In the genomic region with DNA sequence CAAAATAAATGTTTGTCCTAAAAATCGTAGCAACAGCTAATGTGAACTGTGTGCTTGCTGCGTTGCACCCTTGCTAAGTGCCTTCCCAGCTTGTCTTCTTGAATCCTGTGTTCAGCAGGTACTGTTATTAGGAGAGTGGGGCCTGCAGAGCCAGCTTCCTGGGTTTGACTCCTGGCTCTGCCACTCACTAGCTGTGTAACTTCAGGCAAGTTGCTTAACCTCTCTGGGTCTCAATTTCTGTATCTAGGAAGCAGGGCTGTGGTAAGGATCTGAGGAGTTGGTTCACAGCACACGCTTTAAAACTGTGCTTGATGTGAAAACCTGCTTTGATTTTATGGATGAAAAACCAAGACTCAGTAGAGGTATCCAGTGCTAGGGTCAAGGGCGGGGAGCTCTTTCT, we compare ENCODE assay signal across 23 cellular contexts. TPM values are rescaled to one million over a fixed set of nuclear protein-coding genes. Genes with fewer than 3 reads are reported as not detected.
A peak's percentile ranks its signal among the peaks of the same experiment; 100 is the strongest.
DNase-seq lines count a peak whose midpoint lies in the region; ATAC-seq and TF ChIP-seq lines count a peak whose summit lies in the region.
"Had no signal": no experiment of that assay in that cellular context is flagged by ENCODE, and none has a peak within 500 bp of the region (broad histone marks: within the 10 kb centered on the region; RNA-seq: fewer than 3 reads in every experiment).

No MANE protein-coding gene starts in this region.

- H3K4me3 ChIP-seq in breast epithelium (no peak overlapping the region), muscle layer of colon (ENCODE audit: low read depth in 1 of 2, low read length in 2 of 2) (peak overlapping the region in 1 of 2 donors; percentile 28), thoracic aorta (no peak overlapping the region)

- peak overlapping the region; percentile 94 to 95 for H3K27ac ChIP-seq in breast epithelium
- H3K27ac ChIP-seq in muscle layer of colon (ENCODE audit: low read depth, low read length), result peak overlapping the region; percentile 96
- H3K27ac ChIP-seq in thoracic aorta, result peak overlapping the region; percentile 97 to 99
- H3K27ac ChIP-seq: neutrophil had no signal

- no peak for TF ChIP-seq CTCF in breast epithelium (IDR thresholded peaks at IDR 0.05)
- no peak for TF ChIP-seq CTCF in thoracic aorta (IDR thresholded peaks at IDR 0.05)

- peaks cover 35 to 58% of the 10 kb centered on the region in 2 donors for H3K4me1 ChIP-seq in breast epithelium
- peaks cover 91% of the 10 kb centered on the region for H3K4me1 ChIP-seq in muscle layer of colon (ENCODE audit: insufficient read depth, low read length)
- H3K4me1 ChIP-seq in thoracic aorta (ENCODE audit: control insufficient read depth in 1 of 2, low read depth in 2 of 2), result peaks cover 66 to 93% of the 10 kb centered on the region in 2 donors

- no peak for TF ChIP-seq POLR2A in breast epithelium (IDR thresholded peaks at IDR 0.05)

- ATAC-seq in thoracic aorta (ENCODE audit: insufficient number of reproducible peaks, low FRiP score, low read depth) (no peak), HG02571 (IDR thresholded peaks at IDR 0.05; ENCODE audit: unreplicated experiment) (no peak)
- ATAC-seq: activated CD4-positive, CD25-positive, alpha-beta regulatory T cell treated with anti-CD3 and anti-CD28 coated beads, Interleukin-2, amount 50 U/mL, for 24 hours; activated CD8-positive, alpha-beta T cell treated with anti-CD3 and anti-CD28 coated beads for 36 hours; esophagus mucosa had no signal

- intact Hi-C loops in breast epithelium (cut with DNase I; ENCODE audit: low total_unique reads), result no loop called here

- no peaks in the 10 kb centered on the region for H3K9me3 ChIP-seq in breast epithelium
- no peaks in the 10 kb centered on the region for H3K9me3 ChIP-seq in muscle layer of colon (ENCODE audit: low read length)
- no peaks in the 10 kb centered on the region for H3K9me3 ChIP-seq in thoracic aorta
- H3K9me3 ChIP-seq: neutrophil had no signal

- H3K9ac ChIP-seq in muscle layer of colon (ENCODE audit: low read length), result no peak overlapping the region

- H3K27me3 ChIP-seq in breast epithelium (no peaks in the 10 kb centered on the region), muscle layer of colon (ENCODE audit: control insufficient read depth in 1 of 2, insufficient read depth in 2 of 2, low read length in 2 of 2) (no peaks in the 10 kb centered on the region), thoracic aorta (replicated peaks; ENCODE audit: insufficient read depth) (no peaks in the 10 kb centered on the region)

- H3K36me3 ChIP-seq in breast epithelium (no peaks in the 10 kb centered on the region), muscle layer of colon (ENCODE audit: insufficient read depth, low read length) (peaks cover 8% of the 10 kb centered on the region), thoracic aorta (peaks cover 4% of the 10 kb centered on the region)
- H3K36me3 ChIP-seq: neutrophil had no signal

- DNase-seq in NCI-H69 (lab: John Stamatoyannopoulos, UW) (peak; percentile 33), breast epithelium (ENCODE audit: low spot score in 2 of 2) (no peak), thoracic aorta (ENCODE audit: low spot score) (no peak), NCI-H1694 treated with DMSO at 0.1 percent for 48 hours (lab: John Stamatoyannopoulos, UW) (no peak), pons (ENCODE audit: low spot score) (no peak), C1 segment of cervical spinal cord (lab: John Stamatoyannopoulos, UW) (no peak)
- DNase-seq: activated CD8-positive, alpha-beta T cell treated with anti-CD3 and anti-CD28 coated beads for 36 hours; activated naive CD4-positive, alpha-beta T cell; activated T-cell treated with anti-CD3 and anti-CD28 coated beads, Interleukin-2, amount 50 U/mL, for 24 hours; amygdala; DMS79; GOT3; Karpas-422; NCI-H2029 treated with DMSO at 0.1 percent for 48 hours; NCI-H446; NK-92 treated with Interleukin-12 subunit alpha and Interleukin-12 subunit beta, amount 100 ng/mL, for 24 hours; retina had no signal

RNA-seq across cellular contexts. Expression of a gene that starts 10.0 kb away (rescaled TPM):
- total RNA-seq in breast epithelium (10 to 100 TPM; 43.6 to 53.9 (median 52.8) TPM), thoracic aorta (100 to 1,000 TPM; 126 to 145 TPM)

RNA-seq across cellular contexts. Expression of a gene that starts 35.9 kb away (rescaled TPM):
- total RNA-seq in breast epithelium, result not detected
- not detected for total RNA-seq in thoracic aorta
- total RNA-seq: activated CD8-positive, alpha-beta T cell treated with anti-CD3 and anti-CD28 coated beads for 36 hours; esophagus mucosa; RPMI7951 had no signal

RNA-seq across cellular contexts. Expression of a gene that starts 48.2 kb away (rescaled TPM):
- total RNA-seq in breast epithelium (10 to 100 TPM; 30.3 to 44.2 (median 31.5) TPM), thoracic aorta (10 to 100 TPM; 30.2 to 42.8 TPM)

RNA-seq across cellular contexts. Expression of a gene that starts 59.6 kb away (rescaled TPM):
- total RNA-seq in breast epithelium (10 to 100 TPM; 65.9 to 84.3 (median 66.5) TPM), thoracic aorta (100 to 1,000 TPM; 116 to 130 TPM)
